ENCODE assay signal across 10 cellular contexts in genomic region chr1:241485554-241485992, GRCh38. TPM values are rescaled to one million over a fixed set of nuclear protein-coding genes. Genes with fewer than 3 reads are reported as not detected.
A peak's percentile ranks its signal among the peaks of the same experiment; 100 is the strongest.
DNase-seq lines count a peak whose midpoint lies in the region; ATAC-seq and TF ChIP-seq lines count a peak whose summit lies in the region.
"Had no signal": no experiment of that assay in that cellular context is flagged by ENCODE, and none has a peak within 500 bp of the region (broad histone marks: within the 10 kb centered on the region; RNA-seq: fewer than 3 reads in every experiment).

No MANE protein-coding gene starts in this region.

- H3K27ac ChIP-seq in Peyer's patch, result no peak overlapping the region

- no peaks in the 10 kb centered on the region for H3K4me1 ChIP-seq in Peyer's patch

- no peak for TF ChIP-seq POLR2A in Peyer's patch (IDR thresholded peaks at IDR 0.05)

- no peaks in the 10 kb centered on the region for H3K9me3 ChIP-seq in Peyer's patch

- TF ChIP-seq CTCF in Peyer's patch (IDR thresholded peaks at IDR 0.05), result peak in 4 of 6 experiments; percentile 18 to 45 (median 42)

- H3K4me3 ChIP-seq in Peyer's patch, result no peak overlapping the region

- peak; percentile 59 for ATAC-seq in GM19452 (IDR thresholded peaks at IDR 0.05; ENCODE audit: unreplicated experiment)
- peak; percentile 55 for ATAC-seq in HG03342 (IDR thresholded peaks at IDR 0.05; ENCODE audit: unreplicated experiment)

- DNase-seq in Daoy (ENCODE audit: low read depth), result peak; percentile 28
- DNase-seq in Peyer's patch, result no peak
- DNase-seq in iPS DF 4.7 (ENCODE audit: extremely low read depth, low spot score), result peak; percentile 9
- DNase-seq in activated naive CD4-positive, alpha-beta T cell treated with anti-CD3 and anti-CD28 coated beads, Interleukin-2, amount 50 U/mL, for 16 hours, result no peak
- DNase-seq in activated CD4-positive, alpha-beta T cell treated with anti-CD3 and anti-CD28 coated beads, Interleukin-2, amount 50 U/mL, for 48 hours, result no peak
- no peak for DNase-seq in activated CD8-positive, alpha-beta memory T cell treated with anti-CD3 and anti-CD28 coated beads, Interleukin-2, amount 50 U/mL, for 48 hours

- no peaks in the 10 kb centered on the region for H3K27me3 ChIP-seq in Peyer's patch

- H3K36me3 ChIP-seq in Peyer's patch, result no peaks in the 10 kb centered on the region

RNA-seq across cellular contexts. Expression of gene FH, which starts 34.0 kb away (rescaled TPM):
- 103 and 104 TPM in 2 replicates for total RNA-seq in Daoy (2014; rRNA removed; shearing (Covaris generic))
- total RNA-seq in Peyer's patch, result 10 to 100 TPM; 29.7 to 91.3 (median 56.1) TPM

RNA-seq across cellular contexts. Expression of gene KMO, which starts 46.6 kb away (rescaled TPM):
- 0.17 and 17.1 TPM in 2 replicates for total RNA-seq in Daoy (2014; rRNA removed; shearing (Covaris generic))
- total RNA-seq in Peyer's patch, result 10 to 100 TPM in 1 of 4 donors, under 1 TPM in 2, not detected in 1; 0.13 to 32.2 (median 0.70) TPM
- total RNA-seq: pulmonary artery endothelial cell; T-helper 2 cell treated with Interferon-gamma antibody and Interleukin-4, amounts not matched to agents 100 ng/mL and 5 ng/mL, for 36 hours had no signal

Comparison
In these comparisons a context has a peak if more than half of its experiments do, and no peak if none do; other contexts are left out.
1. DNase-seq: peak in Daoy (single experiment) and iPS DF 4.7 (single experiment); none in Peyer's patch (0 of 3), activated naive CD4-positive, alpha-beta T cell treated with anti-CD3 and anti-CD28 coated beads, Interleukin-2, amount 50 U/mL, for 16 hours (single experiment), activated CD4-positive, alpha-beta T cell treated with anti-CD3 and anti-CD28 coated beads, Interleukin-2, amount 50 U/mL, for 48 hours (0 of 2) and activated CD8-positive, alpha-beta memory T cell treated with anti-CD3 and anti-CD28 coated beads, Interleukin-2, amount 50 U/mL, for 48 hours (single experiment).